ENCODE assay signal across 25 cellular contexts in the genomic region with DNA sequence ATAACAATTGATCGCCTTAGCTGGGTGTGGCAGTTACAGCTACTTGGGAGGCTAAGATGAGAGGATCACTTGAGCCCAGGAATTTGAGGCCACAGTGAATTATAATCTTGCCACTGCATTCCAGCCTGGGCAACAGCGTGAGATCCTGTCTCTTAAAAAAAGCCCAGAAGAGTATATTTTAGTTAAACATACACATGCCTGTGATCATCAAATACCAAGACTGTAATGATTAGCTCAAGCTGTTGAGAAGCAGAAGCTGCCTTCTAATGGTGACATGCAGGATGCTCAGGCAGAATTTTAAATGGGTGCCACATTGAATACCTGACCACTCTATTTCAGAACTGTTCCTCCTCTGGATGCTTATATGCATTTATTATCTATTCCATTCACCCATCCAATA.
"Had no signal": no experiment of that assay in that cellular context is flagged by ENCODE, and none has a peak within 500 bp of the region (broad histone marks: within the 10 kb centered on the region; RNA-seq: fewer than 3 reads in every experiment).

No MANE protein-coding gene starts in this region.

- H3K9me3 ChIP-seq: adrenal gland, ascending aorta, lower lobe of right lung, right atrium auricular region, upper lobe of left lung had no signal

- H3K4me3 ChIP-seq: adrenal gland, ascending aorta, lower lobe of right lung, right atrium auricular region, upper lobe of left lung had no signal

- H3K27ac ChIP-seq: adrenal gland, ascending aorta, brain microvascular endothelial cell, lower lobe of right lung, right atrium auricular region, upper lobe of left lung had no signal

- DNase-seq: activated B cell treated with CpG ODN at 0.5 μM for 24 hours; activated CD4-positive, alpha-beta T cell treated with anti-CD3 and anti-CD28 coated beads for 36 hours; activated CD4-positive, alpha-beta T cell treated with anti-CD3 and anti-CD28 coated beads, Interleukin-2, amount 50 U/mL, for 48 hours; activated CD8-positive, alpha-beta memory T cell treated with anti-CD3 and anti-CD28 coated beads, Interleukin-2, amount 50 U/mL, for 48 hours; activated naive CD4-positive, alpha-beta T cell; activated T-cell treated with anti-CD3 and anti-CD28 coated beads, Interleukin-2, amount 50 U/mL, for 4 hours; adrenal gland; brain microvascular endothelial cell; caudate nucleus; dermis blood vessel endothelial cell; effector CD8-positive, alpha-beta T cell; erythroblast; foreskin melanocyte; head of caudate nucleus; islet precursor cell; lower lobe of right lung; naive thymus-derived CD4-positive, alpha-beta T cell; stimulated activated CD4-positive, alpha-beta T cell treated with anti-CD3 and anti-CD28 coated beads, Interleukin-12 subunit alpha, Interleukin-12 subunit beta, amount 100 ng/mL, for 4 hours; stimulated activated CD4-positive, alpha-beta T cell treated with anti-CD3 and anti-CD28 coated beads, Interleukin-4, amount 100 ng/mL, for 4 hours; stimulated activated naive CD8-positive, alpha-beta T cell treated with anti-CD3 and anti-CD28 coated beads, Interleukin-15, Interleukin-2, amounts not matched to agents 100 U/mL and 50 U/mL, for 24 hours; T-helper 1 cell; T-helper 9 cell; upper lobe of left lung had no signal

- H3K36me3 ChIP-seq: adrenal gland, ascending aorta, brain microvascular endothelial cell, lower lobe of right lung, right atrium auricular region, upper lobe of left lung had no signal

- ATAC-seq: activated CD4-positive, alpha-beta T cell treated with anti-CD3 and anti-CD28 coated beads for 36 hours; activated T-cell treated with anti-CD3 and anti-CD28 coated beads, Interleukin-2, amount 50 U/mL, for 4 hours; lower lobe of right lung; naive thymus-derived CD4-positive, alpha-beta T cell; stimulated activated naive CD8-positive, alpha-beta T cell treated with anti-CD3 and anti-CD28 coated beads, Interleukin-15, Interleukin-2, amounts not matched to agents 100 U/mL and 50 U/mL, for 24 hours had no signal

- H3K27me3 ChIP-seq: adrenal gland, ascending aorta, brain microvascular endothelial cell, right atrium auricular region, upper lobe of left lung had no signal
